ENCODE assay signal across 8 cellular contexts in genomic region chr18:54607213-54607934, GRCh38. TPM values are rescaled to one million over a fixed set of nuclear protein-coding genes. Genes with fewer than 3 reads are reported as not detected.
DNase-seq lines count a peak whose midpoint lies in the region; ATAC-seq, FAIRE-seq and TF ChIP-seq lines count a peak whose summit lies in the region.

No MANE protein-coding gene starts in this region.

- H3K4me1 ChIP-seq in mucosa of descending colon (ENCODE audit: low read depth): no peaks in the 10 kb centered on the region

- TF ChIP-seq CTCF in mucosa of descending colon (IDR thresholded peaks at IDR 0.05): no peak

- no peak overlapping the region for H3K4me3 ChIP-seq in mucosa of descending colon

- DNase-seq in DMS53 treated with DMSO at 0.1 percent for 48 hours (lab: John Stamatoyannopoulos, UW; ENCODE audit: unreplicated experiment) (peak; percentile 99), NCI-H2029 treated with DMSO at 0.1 percent for 48 hours (lab: John Stamatoyannopoulos, UW) (peak; percentile 71), mucosa of descending colon (peak in 2 of 3 donors; percentile 32 to 57), epidermal melanocyte (ENCODE audit: insufficient read length, low spot score) (no peak), germinal center (ENCODE audit: low spot score) (no peak), GM19239 (ENCODE audit: insufficient read length, low spot score) (no peak)

- intact Hi-C loops in mucosa of descending colon (cut with DNase I, micrococcal nuclease): no loop called here

- no peaks in the 10 kb centered on the region for H3K36me3 ChIP-seq in mucosa of descending colon (ENCODE audit: low read depth)

- ATAC-seq in mucosa of descending colon: peak; percentile 92
- ATAC-seq in GM21717 (IDR thresholded peaks at IDR 0.05; ENCODE audit: unreplicated experiment): no peak

- peak; percentile 31 for FAIRE-seq in colon (lab: Jason Lieb, UNC)
- no peak for FAIRE-seq in GM19239 (lab: Jason Lieb, UNC)

- H3K9me3 ChIP-seq in mucosa of descending colon: no peaks in the 10 kb centered on the region

RNA-seq across cellular contexts. Expression of gene DYNAP, which starts 16.3 kb away (rescaled TPM):
- total RNA-seq in mucosa of descending colon: not detected

Comparison
In these comparisons a context has a peak if more than half of its experiments do, and no peak if none do; other contexts are left out.
1. DNase-seq: peak in DMS53 treated with DMSO at 0.1 percent for 48 hours (single experiment), NCI-H2029 treated with DMSO at 0.1 percent for 48 hours (single experiment) and mucosa of descending colon (2 of 3); none in epidermal melanocyte (single experiment), germinal center (single experiment) and GM19239 (single experiment).